1 cellular context compared by ENCODE assay signal in the genomic region with DNA sequence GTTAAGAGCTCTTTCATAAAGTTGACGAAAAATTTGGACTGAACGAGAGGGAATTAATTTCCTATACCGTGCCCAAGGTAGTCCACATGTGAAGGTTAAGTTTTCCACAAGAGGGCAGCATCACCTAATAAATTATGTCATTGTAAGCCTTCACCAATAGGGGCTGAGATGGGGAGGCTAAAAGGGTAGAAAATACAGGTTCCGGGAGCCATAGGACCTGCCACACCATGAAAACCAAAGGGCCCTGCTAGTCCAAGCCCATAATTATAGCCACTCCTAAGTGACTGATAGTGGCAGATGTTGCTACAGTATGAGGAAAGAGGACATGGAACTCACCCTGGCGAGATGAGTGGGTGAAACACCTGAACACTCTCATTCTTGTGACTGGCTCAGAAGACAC.
TF ChIP-seq lines count a peak whose summit lies in the region.

No MANE protein-coding gene starts in this region.

TF ChIP-seq in H1, 55 proteins besides CTCF, POLR2A, EP300 and RAD21 (continued from another document):
- TF ChIP-seq, protein P1, sequence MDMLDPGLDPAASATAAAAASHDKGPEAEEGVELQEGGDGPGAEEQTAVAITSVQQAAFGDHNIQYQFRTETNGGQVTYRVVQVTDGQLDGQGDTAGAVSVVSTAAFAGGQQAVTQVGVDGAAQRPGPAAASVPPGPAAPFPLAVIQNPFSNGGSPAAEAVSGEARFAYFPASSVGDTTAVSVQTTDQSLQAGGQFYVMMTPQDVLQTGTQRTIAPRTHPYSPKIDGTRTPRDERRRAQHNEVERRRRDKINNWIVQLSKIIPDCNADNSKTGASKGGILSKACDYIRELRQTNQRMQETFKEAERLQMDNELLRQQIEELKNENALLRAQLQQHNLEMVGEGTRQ (IDR thresholded peaks at IDR 0.05; ENCODE audit: low read length): no peak
TF ChIP-seq in H1: peak in this region for 0.
